ENCODE assay signal across 10 cellular contexts in the genomic region with DNA sequence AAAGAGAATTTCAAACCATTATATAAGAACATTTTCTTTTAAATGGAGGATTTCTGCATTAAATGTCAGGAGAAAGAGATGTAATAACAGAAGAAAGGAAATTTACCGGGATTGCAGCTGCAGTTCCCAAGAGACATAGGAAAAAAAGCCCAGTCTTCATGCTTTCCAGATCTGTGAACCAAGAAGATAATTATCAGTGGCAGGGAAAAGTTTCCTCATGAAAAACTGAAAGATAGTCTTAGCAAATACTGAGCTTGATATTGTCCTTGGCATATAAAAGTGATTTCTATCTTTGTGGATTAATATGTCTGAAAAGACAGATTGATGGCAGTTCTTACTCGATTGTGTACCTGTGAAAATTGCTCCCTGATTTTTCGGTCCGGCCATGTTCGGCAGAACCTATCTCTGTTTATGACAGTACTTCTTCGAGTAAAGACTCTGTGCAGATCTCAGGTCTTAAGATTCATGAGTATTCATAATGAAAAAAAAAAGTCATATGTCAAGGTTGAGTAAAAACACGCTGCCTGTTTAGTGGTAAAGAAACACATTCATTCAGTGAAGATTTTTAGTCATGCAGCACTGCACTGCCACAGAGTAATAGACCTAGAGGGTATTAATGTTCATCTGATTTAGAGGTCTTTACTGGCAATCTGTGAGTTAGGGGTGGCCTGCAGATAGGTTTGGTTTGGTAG. TPM values are rescaled to one million over a fixed set of nuclear protein-coding genes. Genes with fewer than 3 reads are reported as not detected.
DNase-seq lines count a peak whose midpoint lies in the region; ATAC-seq and TF ChIP-seq lines count a peak whose summit lies in the region.
"Had no signal": no experiment of that assay in that cellular context is flagged by ENCODE, and none has a peak within 500 bp of the region (broad histone marks: within the 10 kb centered on the region; RNA-seq: fewer than 3 reads in every experiment).

No MANE protein-coding gene starts in this region.

- no peak for TF ChIP-seq POLR2A in prostate gland (IDR thresholded peaks at IDR 0.05)

- ATAC-seq in GM18873 (IDR thresholded peaks at IDR 0.05; ENCODE audit: low FRiP score, unreplicated experiment) (peak; percentile 89), GM21526 (IDR thresholded peaks at IDR 0.05; ENCODE audit: low FRiP score, unreplicated experiment) (peak; percentile 77), HG03342 (IDR thresholded peaks at IDR 0.05; ENCODE audit: unreplicated experiment) (peak; percentile 84)

- H3K27ac ChIP-seq in prostate gland = peak overlapping the region; percentile 60 to 62

- peaks cover 9% of the 10 kb centered on the region for H3K4me1 ChIP-seq in prostate gland (replicated peaks)

- H3K9me3 ChIP-seq in prostate gland = no peaks in the 10 kb centered on the region
- H3K9me3 ChIP-seq: MG63 had no signal

- WGBS in prostate gland = 14% methylated on average over 7 of the region's 7 CpGs

- H3K27me3 ChIP-seq in prostate gland (replicated peaks; ENCODE audit: insufficient read depth) = no peaks in the 10 kb centered on the region
- H3K27me3 ChIP-seq: MG63 had no signal

- TF ChIP-seq CTCF in prostate gland (IDR thresholded peaks at IDR 0.05) = no peak

- DNase-seq in prostate gland (ENCODE audit: low spot score) (no peak), NCI-H524 treated with DMSO at 0.1 percent for 48 hours (lab: John Stamatoyannopoulos, UW) (no peak), kidney glomerular epithelial cell (lab: John Stamatoyannopoulos, UW) (no peak), NK-92 (lab: John Stamatoyannopoulos, UW; ENCODE audit: unreplicated experiment) (no peak)
- DNase-seq in NK-92 treated with Interleukin-12 subunit alpha and Interleukin-12 subunit beta, amount 100 ng/mL, for 24 hours (lab: John Stamatoyannopoulos, UW) = no peak
- DNase-seq: MG63, SIG-M5 had no signal

- no peak overlapping the region for H3K4me3 ChIP-seq in prostate gland

- intact Hi-C loops in prostate gland (cut with DNase I) = no loop called here

- no peaks in the 10 kb centered on the region for H3K36me3 ChIP-seq in prostate gland
- H3K36me3 ChIP-seq: MG63 had no signal

RNA-seq across cellular contexts. Expression of a gene that starts 29.6 kb away (rescaled TPM):
- total RNA-seq in prostate gland = 100 to 1,000 TPM; 248 to 377 TPM
